17 cellular contexts compared by ENCODE assay signal in genomic region chr3:46995901-46996562, GRCh38.
"Had no signal": no experiment of that assay in that cellular context is flagged by ENCODE, and none has a peak within 500 bp of the region (broad histone marks: within the 10 kb centered on the region; RNA-seq: fewer than 3 reads in every experiment).

No MANE protein-coding gene starts in this region.

- ATAC-seq: activated CD8-positive, alpha-beta T cell treated with anti-CD3 and anti-CD28 coated beads for 36 hours; activated naive CD4-positive, alpha-beta T cell treated with anti-CD3 and anti-CD28 coated beads, Interleukin-2, amount 50 U/mL, for 72 hours; body of pancreas; pancreas had no signal

- H3K27ac ChIP-seq: body of pancreas, pancreas, suprapubic skin had no signal

- DNase-seq: activated B cell treated with CpG ODN at 0.5 μM for 24 hours; activated CD4-positive, alpha-beta T cell treated with anti-CD3 and anti-CD28 coated beads for 48 hours; activated CD8-positive, alpha-beta T cell treated with anti-CD3 and anti-CD28 coated beads for 36 hours; activated effector memory CD4-positive, alpha-beta T cell treated with anti-CD3 and anti-CD28 coated beads, Interleukin-2, amount 50 U/mL, for 16 hours; activated T-cell treated with anti-CD3 and anti-CD28 coated beads, Interleukin-2, amount 50 U/mL, for 48 hours; effector CD8-positive, alpha-beta T cell; foreskin melanocyte; immature natural killer cell; midbrain; stimulated activated CD4-positive, alpha-beta T cell treated with anti-CD3 and anti-CD28 coated beads, Interleukin-15, amount 100 ng/mL, for 24 hours; stimulated activated CD4-positive, alpha-beta T cell treated with anti-CD3 and anti-CD28 coated beads, Interleukin-4, amount 100 ng/mL, for 1 hour; stimulated activated naive CD4-positive, alpha-beta T cell; trophoblast cell had no signal

- H3K4me1 ChIP-seq: body of pancreas, pancreas, suprapubic skin had no signal

- H3K27me3 ChIP-seq: body of pancreas, pancreas, suprapubic skin had no signal

- H3K9me3 ChIP-seq: body of pancreas, pancreas, suprapubic skin had no signal

- FAIRE-seq: pancreas had no signal

- H3K4me3 ChIP-seq: body of pancreas, pancreas, suprapubic skin had no signal
